7 cellular contexts compared by ENCODE assay signal in the genomic region with DNA sequence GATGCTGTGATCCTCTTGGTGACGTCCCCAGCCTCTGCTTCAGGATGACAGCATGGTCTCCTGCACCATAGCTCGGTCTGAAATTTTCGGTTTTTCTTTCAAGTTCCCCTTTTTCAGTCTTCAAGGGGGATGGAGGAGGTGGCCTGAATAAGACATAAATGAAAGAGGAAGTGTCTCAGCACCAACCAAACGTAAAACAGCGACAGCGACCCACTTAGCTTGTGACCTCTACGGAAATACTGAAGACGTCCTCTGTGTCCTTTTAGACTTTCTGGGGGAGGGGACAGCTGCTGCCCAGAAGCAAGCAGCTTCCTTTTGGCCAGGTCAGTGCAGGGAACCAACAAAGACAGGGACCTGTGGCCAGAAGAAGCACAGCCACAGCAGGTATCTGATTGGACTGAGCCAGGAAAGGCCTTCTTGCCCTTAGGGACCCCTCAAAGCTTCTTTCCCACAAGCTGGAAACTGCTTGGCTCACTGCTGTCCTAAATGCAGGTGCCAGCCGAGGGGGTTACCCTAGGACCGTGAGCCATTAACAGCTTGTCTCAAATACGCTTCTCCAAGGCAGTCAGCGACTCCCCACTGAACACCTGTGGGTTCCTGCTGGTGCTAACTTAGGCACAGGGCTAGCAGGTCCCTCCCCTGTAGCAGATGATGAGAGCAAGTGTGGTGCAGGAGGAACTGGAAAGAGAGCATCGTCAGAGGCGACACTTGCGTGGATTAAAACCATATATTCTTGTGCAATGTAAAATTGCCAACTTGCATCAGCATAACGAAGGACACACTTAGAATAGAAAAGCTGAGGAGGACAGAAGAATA.
DNase-seq lines count a peak whose midpoint lies in the region; ATAC-seq, FAIRE-seq and TF ChIP-seq lines count a peak whose summit lies in the region.
"Not testable (repeated sequence)": the region's sequence is repeated elsewhere in the genome, so short reads cannot be mapped to it uniquely, and the experiment has no call there.

No MANE protein-coding gene starts in this region.

- peak overlapping the region; percentile 78 for H3K9ac ChIP-seq in KMS-11
- peak overlapping the region; percentile 41 for H3K9ac ChIP-seq in kidney (ENCODE audit: low read length in 2 of 2)

- H3K27ac Mint-ChIP-seq in WTC11, result not testable (repeated sequence)
- peak overlapping the region; percentile 97 for H3K27ac Mint-ChIP-seq in activated naive CD8-positive, alpha-beta T cell

- DNase-seq in WTC11 (ENCODE audit: low spot score); kidney: not testable (repeated sequence)
- DNase-seq in stimulated activated CD4-positive, alpha-beta T cell treated with anti-CD3 and anti-CD28 coated beads, Interleukin-12 subunit alpha, Interleukin-12 subunit beta, amount 100 ng/mL, for 4 hours, result peak; percentile 31

- not testable (repeated sequence) for H4K20me1 ChIP-seq in KMS-11 (ENCODE audit: insufficient read depth)

- not testable (repeated sequence) for H3K9me3 ChIP-seq in kidney (ENCODE audit: control insufficient read depth in 1 of 2, low read length in 2 of 2)

- peaks cover 17% of the 10 kb centered on the region for H3K4me1 Mint-ChIP-seq in WTC11
- H3K4me1 Mint-ChIP-seq in activated naive CD8-positive, alpha-beta T cell (ENCODE audit: low read depth), result peaks cover 37% of the 10 kb centered on the region

- FAIRE-seq in kidney (lab: Jason Lieb, UNC), result not testable (repeated sequence)

- peak overlapping the region; percentile 70 for H3K4me2 ChIP-seq in KMS-11

- POLR2A ChIA-PET in WTC11 (lab: Charles Lee), result not testable (repeated sequence)

- not testable (repeated sequence) for H3K27me3 Mint-ChIP-seq in WTC11 (ENCODE audit: low read depth); activated naive CD8-positive, alpha-beta T cell

- H3K4me3 Mint-ChIP-seq in WTC11, result not testable (repeated sequence)
- peak overlapping the region; percentile 80 for H3K4me3 Mint-ChIP-seq in activated naive CD8-positive, alpha-beta T cell

- not testable (repeated sequence) for TF ChIP-seq CTCF in KMS-11 (conservative IDR thresholded peaks at IDR 0.05; ENCODE audit: low read depth, low read length); WTC11 (IDR thresholded peaks at IDR 0.05); kidney (IDR thresholded peaks at IDR 0.05; ENCODE audit: borderline replicate concordance, extremely low read depth, insufficient read depth)

- not testable (repeated sequence) for H3K27me3 ChIP-seq in KMS-11 (ENCODE audit: insufficient read depth, low read depth)

- H2AFZ ChIP-seq in KMS-11 (ENCODE audit: low read depth), result peak overlapping the region; percentile 58

- not testable (repeated sequence) for H3K36me3 ChIP-seq in KMS-11 (ENCODE audit: insufficient read depth); kidney (ENCODE audit: control insufficient read depth in 1 of 2, insufficient read depth in 2 of 2, low read length in 2 of 2)

- intact Hi-C loops in kidney (cut with DNase I), result not testable (repeated sequence)

- ATAC-seq in GM18867 (IDR thresholded peaks at IDR 0.05; ENCODE audit: unreplicated experiment), result peak; percentile 85
- ATAC-seq in HG02642 (IDR thresholded peaks at IDR 0.05; ENCODE audit: poor library complexity, unreplicated experiment), result peak; percentile 87
- ATAC-seq in WTC11, result peak; percentile 51; the same call in 1 of the 2 replicates

- H3K4me3 ChIP-seq in KMS-11 (IDR thresholded peaks at IDR 0.05; ENCODE audit: insufficient read depth, low read depth, low read length); kidney (ENCODE audit: low read length in 2 of 2): not testable (repeated sequence)

- peaks cover 51% of the 10 kb centered on the region for H3K4me1 ChIP-seq in KMS-11 (ENCODE audit: low read depth, poor library complexity, severe bottlenecking)
- H3K4me1 ChIP-seq in kidney (ENCODE audit: control insufficient read depth in 1 of 2, insufficient read depth in 1 of 2, low read depth in 1 of 2, low read length in 2 of 2), result peaks cover 23 to 34% of the 10 kb centered on the region in 2 donors

- H3K27ac ChIP-seq in KMS-11 (peak overlapping the region; percentile 95), kidney (ENCODE audit: low read depth in 2 of 2, low read length in 2 of 2) (peak overlapping the region; percentile 74 to 91)

- H3K36me3 Mint-ChIP-seq in WTC11; activated naive CD8-positive, alpha-beta T cell: not testable (repeated sequence)

- H3K79me2 ChIP-seq in KMS-11 (ENCODE audit: insufficient read depth, low read depth), result not testable (repeated sequence)

- not testable (repeated sequence) for H3K9me3 Mint-ChIP-seq in WTC11; activated naive CD8-positive, alpha-beta T cell (ENCODE audit: low read depth)

- CTCF ChIA-PET in WTC11 (lab: Charles Lee), result interaction anchor here (1.9 kb wide), 1 partner anchor 115 kb away, joined by 5 read pairs; no protein-coding TSS in a partner anchor
